ENCODE assay signal across 32 cellular contexts in the genomic region with DNA sequence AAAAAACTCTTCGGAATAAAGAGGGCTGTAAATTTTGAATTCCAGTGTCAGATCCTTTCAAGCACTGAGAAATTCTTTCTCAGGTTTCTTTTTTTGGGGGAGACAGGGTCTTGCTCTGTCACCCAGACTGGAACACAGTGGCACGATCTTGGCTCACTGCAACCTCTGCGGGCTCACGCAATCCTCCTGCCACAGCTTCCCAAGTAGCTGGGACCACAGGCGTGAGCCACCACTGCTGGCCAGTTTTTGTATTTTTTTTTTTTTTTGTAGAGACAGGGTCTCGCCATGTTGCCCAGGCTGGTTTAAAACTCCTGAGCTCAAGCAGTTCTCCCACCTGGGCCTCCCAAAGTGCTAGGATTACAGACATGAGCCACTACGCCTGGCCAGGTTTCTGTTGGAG. TPM values are rescaled to one million over a fixed set of nuclear protein-coding genes. Genes with fewer than 3 reads are reported as not detected.
"Had no signal": no experiment of that assay in that cellular context is flagged by ENCODE, and none has a peak within 500 bp of the region (broad histone marks: within the 10 kb centered on the region; RNA-seq: fewer than 3 reads in every experiment).

No MANE protein-coding gene starts in this region.

- H3K9me3 ChIP-seq: ascending aorta, breast epithelium, esophagus muscularis mucosa, gastrocnemius medialis had no signal

- H3K9me3 Mint-ChIP-seq: activated B cell treated with CpG ODN at 0.5 μM for 24 hours; activated CD8-positive, alpha-beta T cell treated with anti-CD3 and anti-CD28 coated beads for 36 hours; activated naive CD4-positive, alpha-beta T cell treated with anti-CD3 and anti-CD28 coated beads, Interleukin-2, amount 50 U/mL, for 72 hours; activated naive CD8-positive, alpha-beta T cell treated with anti-CD3 and anti-CD28 coated beads, Interleukin-2, amount 10 ng/mL, durations not matched to agents 7 days and 5 days; activated T-cell treated with anti-CD3 and anti-CD28 coated beads, Interleukin-2, amount 50 U/mL, for 4 hours; activated T-helper 17 cell treated with anti-CD3 and anti-CD28 coated beads, Interleukin-2, amount 50 U/mL, for 72 hours; brain; central memory CD8-positive, alpha-beta T cell; dendritic cell treated with granulocyte-macrophage colony-stimulating factor and Interleukin-4, amounts not matched to agents 40 ng/mL and 50 ng/mL, for 4 days; effector memory CD8-positive, alpha-beta T cell; T-helper 2 cell treated with Interferon-gamma antibody and Interleukin-4, amounts not matched to agents 5 μg/mL and 100 μg/mL, for 36 hours had no signal

- H3K27ac ChIP-seq: breast epithelium, cardiac muscle cell, dorsolateral prefrontal cortex, foreskin keratinocyte, gastrocnemius medialis, WERI-Rb-1 had no signal

- H3K4me3 Mint-ChIP-seq: activated B cell treated with CpG ODN at 0.5 μM for 24 hours; activated CD8-positive, alpha-beta T cell treated with anti-CD3 and anti-CD28 coated beads for 36 hours; activated naive CD8-positive, alpha-beta T cell treated with anti-CD3 and anti-CD28 coated beads, Interleukin-2, amount 10 ng/mL, durations not matched to agents 7 days and 5 days; activated T-cell treated with anti-CD3 and anti-CD28 coated beads, Interleukin-2, amount 50 U/mL, for 4 hours; activated T-helper 17 cell treated with anti-CD3 and anti-CD28 coated beads, Interleukin-2, amount 50 U/mL, for 72 hours; brain; central memory CD8-positive, alpha-beta T cell; dendritic cell treated with granulocyte-macrophage colony-stimulating factor and Interleukin-4, amounts not matched to agents 40 ng/mL and 50 ng/mL, for 4 days; effector memory CD8-positive, alpha-beta T cell; T-helper 17 cell; T-helper 2 cell treated with Interferon-gamma antibody and Interleukin-4, amounts not matched to agents 5 μg/mL and 100 μg/mL, for 36 hours had no signal

- DNase-seq: activated B cell treated with CpG ODN at 0.5 μM for 24 hours; activated CD4-positive, alpha-beta T cell treated with anti-CD3 and anti-CD28 coated beads for 48 hours; activated CD4-positive, alpha-beta T cell treated with anti-CD3 and anti-CD28 coated beads, Interleukin-2, amount 50 U/mL, for 1 hour; activated CD4-positive, alpha-beta T cell treated with anti-CD3 and anti-CD28 coated beads, Interleukin-2, amount 50 U/mL, for 48 hours; activated CD8-positive, alpha-beta memory T cell treated with anti-CD3 and anti-CD28 coated beads for 24 hours; activated CD8-positive, alpha-beta T cell treated with anti-CD3 and anti-CD28 coated beads for 36 hours; activated effector memory CD4-positive, alpha-beta T cell treated with Interleukin-2 at 50 U/mL for 16 hours; activated gamma-delta T cell treated with Interleukin-2 at 50 U/mL for 16 hours; activated naive CD4-positive, alpha-beta T cell treated with Interleukin-2 at 50 U/mL for 16 hours; activated naive CD8-positive, alpha-beta T cell treated with anti-CD3 and anti-CD28 coated beads, Interleukin-2, amount 10 ng/mL, durations not matched to agents 7 days and 5 days; activated T-cell treated with anti-CD3 and anti-CD28 coated beads, Interleukin-2, amount 50 U/mL, for 4 hours; effector memory CD8-positive, alpha-beta T cell; erythroblast; foreskin keratinocyte; gastrocnemius medialis; glutamatergic neuron; T-helper 1 cell; T-helper 17 cell; T1000 had no signal

- H3K27me3 ChIP-seq: ascending aorta, breast epithelium, cardiac muscle cell, dorsolateral prefrontal cortex, esophagus muscularis mucosa, foreskin keratinocyte, gastrocnemius medialis had no signal

- H3K27me3 Mint-ChIP-seq: activated B cell treated with CpG ODN at 0.5 μM for 24 hours; activated CD8-positive, alpha-beta T cell treated with anti-CD3 and anti-CD28 coated beads for 36 hours; activated naive CD8-positive, alpha-beta T cell treated with anti-CD3 and anti-CD28 coated beads, Interleukin-2, amount 10 ng/mL, durations not matched to agents 7 days and 5 days; activated T-helper 17 cell treated with anti-CD3 and anti-CD28 coated beads, Interleukin-2, amount 50 U/mL, for 72 hours; brain; central memory CD8-positive, alpha-beta T cell; dendritic cell treated with granulocyte-macrophage colony-stimulating factor and Interleukin-4, amounts not matched to agents 40 ng/mL and 50 ng/mL, for 4 days; effector memory CD8-positive, alpha-beta T cell; T-helper 17 cell had no signal

- H3K4me1 Mint-ChIP-seq: activated B cell treated with CpG ODN at 0.5 μM for 24 hours; activated naive CD8-positive, alpha-beta T cell treated with anti-CD3 and anti-CD28 coated beads, Interleukin-2, amount 10 ng/mL, durations not matched to agents 7 days and 5 days; activated T-helper 17 cell treated with anti-CD3 and anti-CD28 coated beads, Interleukin-2, amount 50 U/mL, for 72 hours; central memory CD8-positive, alpha-beta T cell had no signal

- H3K4me3 ChIP-seq: ascending aorta, breast epithelium, cardiac muscle cell, coronary artery, dorsolateral prefrontal cortex, esophagus muscularis mucosa, gastrocnemius medialis had no signal

- H3K27ac Mint-ChIP-seq: activated B cell treated with CpG ODN at 0.5 μM for 24 hours; activated CD8-positive, alpha-beta T cell treated with anti-CD3 and anti-CD28 coated beads for 36 hours; activated naive CD8-positive, alpha-beta T cell treated with anti-CD3 and anti-CD28 coated beads, Interleukin-2, amount 10 ng/mL, durations not matched to agents 7 days and 5 days; activated T-helper 17 cell treated with anti-CD3 and anti-CD28 coated beads, Interleukin-2, amount 50 U/mL, for 72 hours; dendritic cell treated with granulocyte-macrophage colony-stimulating factor and Interleukin-4, amounts not matched to agents 40 ng/mL and 50 ng/mL, for 4 days; T-helper 2 cell treated with Interferon-gamma antibody and Interleukin-4, amounts not matched to agents 5 μg/mL and 100 μg/mL, for 36 hours had no signal

- H3K4me1 ChIP-seq: breast epithelium, foreskin keratinocyte had no signal

RNA-seq across cellular contexts. Expression of gene EPHA8, which starts 34.8 kb away (rescaled TPM):
- total RNA-seq: activated B cell treated with CpG ODN at 0.5 μM for 24 hours; activated CD8-positive, alpha-beta T cell treated with anti-CD3 and anti-CD28 coated beads for 36 hours; activated naive CD4-positive, alpha-beta T cell treated with anti-CD3 and anti-CD28 coated beads, Interleukin-2, amount 50 U/mL, for 72 hours; activated naive CD8-positive, alpha-beta T cell treated with anti-CD3 and anti-CD28 coated beads, Interleukin-2, amount 10 ng/mL, durations not matched to agents 7 days and 5 days; activated T-cell treated with anti-CD3 and anti-CD28 coated beads, Interleukin-2, amount 50 U/mL, for 4 hours; activated T-helper 17 cell treated with anti-CD3 and anti-CD28 coated beads, Interleukin-2, amount 50 U/mL, for 72 hours; ascending aorta; breast epithelium; esophagus muscularis mucosa; foreskin keratinocyte; gastrocnemius medialis; T-helper 17 cell had no signal
